ENCODE assay signal across 1 cellular context in the genomic region with DNA sequence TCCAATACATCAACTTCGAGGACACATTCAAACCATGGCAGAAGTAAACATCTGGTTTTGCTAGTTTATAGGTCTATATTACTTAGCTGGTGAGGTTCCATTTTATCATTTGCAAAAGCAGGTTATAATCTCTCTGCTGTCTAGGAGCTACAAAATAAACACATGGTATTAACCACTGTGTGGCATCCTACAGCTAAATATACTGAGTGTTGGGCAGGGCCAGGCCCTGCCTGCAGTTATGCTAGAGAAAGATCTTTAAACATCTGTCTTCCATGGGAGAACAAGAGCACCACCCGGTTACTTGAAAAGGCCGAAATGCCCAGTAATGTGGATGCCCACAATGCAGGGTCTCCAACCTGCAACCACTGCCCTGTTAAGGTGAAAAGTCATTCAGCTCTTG.
TF ChIP-seq lines count a peak whose summit lies in the region.

No MANE protein-coding gene starts in this region.

TF ChIP-seq in SK-N-SH, 30 proteins besides CTCF, POLR2A, EP300 and RAD21 (continued from another document):
- TF ChIP-seq FOXJ3 (CRISPR knock-in tag; IDR thresholded peaks at IDR 0.05) (no peak), GATA2 (CRISPR knock-in tag; IDR thresholded peaks at IDR 0.05) (no peak), NRF1 (IDR thresholded peaks at IDR 0.05; ENCODE audit: low read depth, low read length) (no peak), RXRA (IDR thresholded peaks at IDR 0.05; ENCODE audit: borderline replicate concordance, low read depth) (no peak), NFIC (IDR thresholded peaks at IDR 0.05; ENCODE audit: borderline replicate concordance) (no peak), RFX5 (IDR thresholded peaks at IDR 0.05; ENCODE audit: low read length) (no peak)
- TF ChIP-seq, protein P1, sequence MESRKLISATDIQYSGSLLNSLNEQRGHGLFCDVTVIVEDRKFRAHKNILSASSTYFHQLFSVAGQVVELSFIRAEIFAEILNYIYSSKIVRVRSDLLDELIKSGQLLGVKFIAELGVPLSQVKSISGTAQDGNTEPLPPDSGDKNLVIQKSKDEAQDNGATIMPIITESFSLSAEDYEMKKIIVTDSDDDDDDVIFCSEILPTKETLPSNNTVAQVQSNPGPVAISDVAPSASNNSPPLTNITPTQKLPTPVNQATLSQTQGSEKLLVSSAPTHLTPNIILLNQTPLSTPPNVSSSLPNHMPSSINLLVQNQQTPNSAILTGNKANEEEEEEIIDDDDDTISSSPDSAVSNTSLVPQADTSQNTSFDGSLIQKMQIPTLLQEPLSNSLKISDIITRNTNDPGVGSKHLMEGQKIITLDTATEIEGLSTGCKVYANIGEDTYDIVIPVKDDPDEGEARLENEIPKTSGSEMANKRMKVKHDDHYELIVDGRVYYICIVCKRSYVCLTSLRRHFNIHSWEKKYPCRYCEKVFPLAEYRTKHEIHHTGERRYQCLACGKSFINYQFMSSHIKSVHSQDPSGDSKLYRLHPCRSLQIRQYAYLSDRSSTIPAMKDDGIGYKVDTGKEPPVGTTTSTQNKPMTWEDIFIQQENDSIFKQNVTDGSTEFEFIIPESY (IDR thresholded peaks at IDR 0.05; ENCODE audit: borderline replicate concordance, low read depth): no peak
- TF ChIP-seq, protein P2, sequence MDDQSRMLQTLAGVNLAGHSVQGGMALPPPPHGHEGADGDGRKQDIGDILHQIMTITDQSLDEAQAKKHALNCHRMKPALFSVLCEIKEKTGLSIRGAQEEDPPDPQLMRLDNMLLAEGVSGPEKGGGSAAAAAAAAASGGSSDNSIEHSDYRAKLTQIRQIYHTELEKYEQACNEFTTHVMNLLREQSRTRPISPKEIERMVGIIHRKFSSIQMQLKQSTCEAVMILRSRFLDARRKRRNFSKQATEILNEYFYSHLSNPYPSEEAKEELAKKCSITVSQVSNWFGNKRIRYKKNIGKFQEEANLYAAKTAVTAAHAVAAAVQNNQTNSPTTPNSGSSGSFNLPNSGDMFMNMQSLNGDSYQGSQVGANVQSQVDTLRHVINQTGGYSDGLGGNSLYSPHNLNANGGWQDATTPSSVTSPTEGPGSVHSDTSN (IDR thresholded peaks at IDR 0.05): no peak
